ENCODE assay signal across 23 cellular contexts in the genomic region with DNA sequence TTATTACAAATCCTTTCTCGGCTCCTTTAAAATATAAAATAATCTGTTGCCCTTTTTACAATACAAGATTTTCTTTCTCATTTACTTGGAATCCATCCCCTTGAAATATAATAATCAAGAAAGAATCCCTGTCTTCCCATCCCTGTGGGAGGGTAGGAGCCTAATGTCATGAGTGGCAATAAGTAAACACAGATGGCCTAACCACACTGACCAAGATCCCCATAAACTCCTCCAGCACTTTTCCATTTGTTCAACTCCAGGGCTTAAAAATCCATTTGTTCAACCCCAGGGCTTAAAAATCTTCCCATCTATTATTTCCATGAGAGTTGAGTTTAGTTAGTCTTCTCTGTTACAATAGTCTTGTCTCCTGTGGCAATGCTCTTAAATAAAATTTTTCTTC.
"Had no signal": no experiment of that assay in that cellular context is flagged by ENCODE, and none has a peak within 500 bp of the region (broad histone marks: within the 10 kb centered on the region; RNA-seq: fewer than 3 reads in every experiment).

No MANE protein-coding gene starts in this region.

- H3K4me3 ChIP-seq: left ventricle myocardium inferior, stomach, suprapubic skin, tibial nerve had no signal

- H3K4me1 ChIP-seq: foreskin keratinocyte, left ventricle myocardium inferior, parathyroid adenoma, stomach, suprapubic skin, tibial nerve had no signal

- H3K79me2 ChIP-seq: parathyroid adenoma had no signal

- H3K27me3 Mint-ChIP-seq: activated CD4-positive, alpha-beta memory T cell treated with anti-CD3 and anti-CD28 coated beads, Interleukin-2, amount 10 ng/mL, durations not matched to agents 7 days and 5 days; activated CD4-positive, alpha-beta T cell treated with anti-CD3 and anti-CD28 coated beads, Interleukin-2, amount 10 ng/mL, durations not matched to agents 24 days and 14 days; activated naive CD8-positive, alpha-beta T cell treated with anti-CD3 and anti-CD28 coated beads, Interleukin-2, amount 50 U/mL, for 24 hours; stimulated activated memory B cell treated with anti-CD40 and anti-IgM and Interleukin-4, amounts not matched to agents 10 μg/mL and 1 μg/mL and 100 μg/mL, for 72 hours; T-helper 17 cell had no signal

- ATAC-seq: activated naive CD8-positive, alpha-beta T cell treated with anti-CD3 and anti-CD28 coated beads, Interleukin-2, amount 50 U/mL, for 24 hours; foreskin keratinocyte; natural killer cell; right cardiac atrium; stimulated activated memory B cell treated with anti-CD40 and anti-IgM and Interleukin-4, amounts not matched to agents 10 μg/mL and 1 μg/mL and 100 μg/mL, for 72 hours; T-helper 17 cell had no signal

- DNase-seq: activated CD4-positive, alpha-beta memory T cell treated with anti-CD3 and anti-CD28 coated beads, Interleukin-2, amount 10 ng/mL, durations not matched to agents 7 days and 5 days; activated CD4-positive, alpha-beta T cell treated with anti-CD3 and anti-CD28 coated beads, Interleukin-2, amount 10 ng/mL, durations not matched to agents 24 days and 14 days; activated gamma-delta T cell; activated naive CD4-positive, alpha-beta T cell treated with anti-CD3 and anti-CD28 coated beads, Interleukin-2, amount 50 U/mL, for 16 hours; activated naive CD8-positive, alpha-beta T cell treated with anti-CD3 and anti-CD28 coated beads, Interleukin-2, amount 50 U/mL, for 24 hours; brain microvascular endothelial cell; caudate nucleus; dermis blood vessel endothelial cell; effector CD8-positive, alpha-beta T cell; erythroblast; foreskin keratinocyte; left ventricle myocardium inferior; natural killer cell; nucleus accumbens; right cardiac atrium; small intestine; stimulated activated CD4-positive, alpha-beta T cell treated with anti-CD3 and anti-CD28 coated beads, Interleukin-15, amount 100 ng/mL, for 24 hours; stomach; T-helper 17 cell had no signal

- H3K27ac ChIP-seq: brain microvascular endothelial cell, foreskin keratinocyte, left ventricle myocardium inferior, parathyroid adenoma, stomach, suprapubic skin, tibial nerve had no signal

- H3K36me3 Mint-ChIP-seq: natural killer cell; stimulated activated memory B cell treated with anti-CD40 and anti-IgM and Interleukin-4, amounts not matched to agents 10 μg/mL and 1 μg/mL and 100 μg/mL, for 72 hours had no signal

- H3K9me3 ChIP-seq: left ventricle myocardium inferior, stomach, suprapubic skin, tibial nerve had no signal

- H3K27me3 ChIP-seq: brain microvascular endothelial cell, foreskin keratinocyte, stomach, suprapubic skin, tibial nerve had no signal

- H3K36me3 ChIP-seq: brain microvascular endothelial cell, left ventricle myocardium inferior, stomach, suprapubic skin, tibial nerve had no signal

- H2AFZ ChIP-seq: parathyroid adenoma had no signal

- H3K27ac Mint-ChIP-seq: activated CD4-positive, alpha-beta memory T cell treated with anti-CD3 and anti-CD28 coated beads, Interleukin-2, amount 10 ng/mL, durations not matched to agents 7 days and 5 days; activated CD4-positive, alpha-beta T cell treated with anti-CD3 and anti-CD28 coated beads, Interleukin-2, amount 10 ng/mL, durations not matched to agents 24 days and 14 days; activated naive CD8-positive, alpha-beta T cell treated with anti-CD3 and anti-CD28 coated beads, Interleukin-2, amount 50 U/mL, for 24 hours; natural killer cell; stimulated activated memory B cell treated with anti-CD40 and anti-IgM and Interleukin-4, amounts not matched to agents 10 μg/mL and 1 μg/mL and 100 μg/mL, for 72 hours; T-helper 17 cell had no signal

- H3K9ac ChIP-seq: parathyroid adenoma had no signal

- H3K4me3 Mint-ChIP-seq: activated CD4-positive, alpha-beta memory T cell treated with anti-CD3 and anti-CD28 coated beads, Interleukin-2, amount 10 ng/mL, durations not matched to agents 7 days and 5 days; activated CD4-positive, alpha-beta T cell treated with anti-CD3 and anti-CD28 coated beads, Interleukin-2, amount 10 ng/mL, durations not matched to agents 24 days and 14 days; activated naive CD8-positive, alpha-beta T cell treated with anti-CD3 and anti-CD28 coated beads, Interleukin-2, amount 50 U/mL, for 24 hours; natural killer cell; stimulated activated memory B cell treated with anti-CD40 and anti-IgM and Interleukin-4, amounts not matched to agents 10 μg/mL and 1 μg/mL and 100 μg/mL, for 72 hours; T-helper 17 cell had no signal

- H3K4me1 Mint-ChIP-seq: activated CD4-positive, alpha-beta memory T cell treated with anti-CD3 and anti-CD28 coated beads, Interleukin-2, amount 10 ng/mL, durations not matched to agents 7 days and 5 days; activated CD4-positive, alpha-beta T cell treated with anti-CD3 and anti-CD28 coated beads, Interleukin-2, amount 10 ng/mL, durations not matched to agents 24 days and 14 days; activated naive CD8-positive, alpha-beta T cell treated with anti-CD3 and anti-CD28 coated beads, Interleukin-2, amount 50 U/mL, for 24 hours; natural killer cell; stimulated activated memory B cell treated with anti-CD40 and anti-IgM and Interleukin-4, amounts not matched to agents 10 μg/mL and 1 μg/mL and 100 μg/mL, for 72 hours; T-helper 17 cell had no signal
